ENCODE assay signal across 1 cellular context in genomic region chr10:17450024-17450423, GRCh38.
TF ChIP-seq lines count a peak whose summit lies in the region.

No MANE protein-coding gene starts in this region.

TF ChIP-seq in K562, 482 proteins besides CTCF, POLR2A, EP300 and RAD21:
- TF ChIP-seq THRB (CRISPR knock-in tag; conservative IDR thresholded peaks at IDR 0.05) (no peak), XRCC4 (IDR thresholded peaks at IDR 0.05; ENCODE audit: extremely low read depth, insufficient read depth, insufficient read length) (no peak), MXD1 (CRISPR knock-in tag; IDR thresholded peaks at IDR 0.05; ENCODE audit: borderline replicate concordance, poor library complexity, severe bottlenecking) (no peak), ZNF551 (CRISPR knock-in tag; IDR thresholded peaks at IDR 0.05) (no peak), GTF2F1 (IDR thresholded peaks at IDR 0.05; ENCODE audit: low read depth, low read length) (no peak), ELK1 (CRISPR knock-in tag; IDR thresholded peaks at IDR 0.05) (no peak), GTF2A2 (tag; IDR thresholded peaks at IDR 0.05) (no peak), ZFP1 (CRISPR knock-in tag; IDR thresholded peaks at IDR 0.05) (no peak), HDAC2 (IDR thresholded peaks at IDR 0.05) (no peak), ARHGAP35 (IDR thresholded peaks at IDR 0.05; ENCODE audit: partially characterized antibody) (no peak), ZNF511 (CRISPR knock-in tag; IDR thresholded peaks at IDR 0.05) (no peak)
